ENCODE assay signal across 33 cellular contexts in genomic region chr14:34970665-34971064, GRCh38.
"Had no signal": no experiment of that assay in that cellular context is flagged by ENCODE, and none has a peak within 500 bp of the region (broad histone marks: within the 10 kb centered on the region; RNA-seq: fewer than 3 reads in every experiment).

No MANE protein-coding gene starts in this region.

- H3K36me3 ChIP-seq: breast epithelium had no signal

- H3K9me3 ChIP-seq: adrenal gland, ascending aorta, body of pancreas, breast epithelium had no signal

- ATAC-seq: activated naive CD4-positive, alpha-beta T cell treated with anti-CD3 and anti-CD28 coated beads, Interleukin-2, amount 50 U/mL, for 72 hours; activated naive CD8-positive, alpha-beta T cell treated with anti-CD3 and anti-CD28 coated beads, Interleukin-2, amount 50 U/mL, for 24 hours; activated T-cell treated with anti-CD3 and anti-CD28 coated beads, Interleukin-2, amount 50 U/mL, for 4 hours; activated T-cell treated with anti-CD3 and anti-CD28 coated beads, Interleukin-2, amount 50 U/mL, for 72 hours; activated T-helper 17 cell treated with anti-CD3 and anti-CD28 coated beads, Interleukin-2, amount 50 U/mL, for 72 hours; body of pancreas had no signal

- DNase-seq: activated effector memory CD4-positive, alpha-beta T cell treated with anti-CD3 and anti-CD28 coated beads, Interleukin-2, amount 50 U/mL, for 16 hours; activated effector memory CD4-positive, alpha-beta T cell treated with Interleukin-2 at 50 U/mL for 16 hours; activated gamma-delta T cell; activated gamma-delta T cell treated with Interleukin-2 at 50 U/mL for 16 hours; activated naive CD4-positive, alpha-beta T cell; activated naive CD4-positive, alpha-beta T cell treated with anti-CD3 and anti-CD28 coated beads for 36 hours; activated naive CD4-positive, alpha-beta T cell treated with anti-CD3 and anti-CD28 coated beads, Interleukin-2, amount 10 ng/mL, durations not matched to agents 7 days and 5 days; activated naive CD4-positive, alpha-beta T cell treated with anti-CD3 and anti-CD28 coated beads, Interleukin-2, amount 50 U/mL, for 16 hours; activated naive CD4-positive, alpha-beta T cell treated with Interleukin-2 at 50 U/mL for 16 hours; activated naive CD8-positive, alpha-beta T cell treated with anti-CD3 and anti-CD28 coated beads for 36 hours; activated naive CD8-positive, alpha-beta T cell treated with anti-CD3 and anti-CD28 coated beads, Interleukin-2, amount 10 ng/mL, durations not matched to agents 7 days and 5 days; activated naive CD8-positive, alpha-beta T cell treated with anti-CD3 and anti-CD28 coated beads, Interleukin-2, amount 50 U/mL, for 24 hours; activated T-cell treated with anti-CD3 and anti-CD28 coated beads, Interleukin-2, amount 50 U/mL, for 24 hours; activated T-cell treated with anti-CD3 and anti-CD28 coated beads, Interleukin-2, amount 50 U/mL, for 4 hours; activated T-cell treated with anti-CD3 and anti-CD28 coated beads, Interleukin-2, amount 50 U/mL, for 48 hours; activated T-cell treated with anti-CD3 and anti-CD28 coated beads, Interleukin-2, amount 50 U/mL, for 72 hours; adrenal gland; amniotic stem cell; amygdala; anterior cingulate cortex; aorta; body of pancreas; caudate nucleus; central memory CD4-positive, alpha-beta T cell; cerebellar nuclear complex had no signal

- H3K27me3 ChIP-seq: adrenal gland, ascending aorta, body of pancreas, brain microvascular endothelial cell, breast epithelium, cardiac muscle cell had no signal

- H3K4me1 ChIP-seq: adrenal gland, ascending aorta, body of pancreas, breast epithelium had no signal

- FAIRE-seq: astrocyte, bronchial epithelial cell had no signal

- H3K4me3 ChIP-seq: adrenal gland, ascending aorta, body of pancreas, breast epithelium, cardiac muscle cell had no signal

- H3K27ac ChIP-seq: adrenal gland, ascending aorta, body of pancreas, breast epithelium, cardiac muscle cell had no signal
